In genomic region chrX:70477734-70478075, GRCh38 we compare ENCODE assay signal across 8 cellular contexts. TPM values are rescaled to one million over a fixed set of nuclear protein-coding genes. Genes with fewer than 3 reads are reported as not detected.
DNase-seq lines count a peak whose midpoint lies in the region; TF ChIP-seq lines count a peak whose summit lies in the region.
"Had no signal": no experiment of that assay in that cellular context is flagged by ENCODE, and none has a peak within 500 bp of the region (broad histone marks: within the 10 kb centered on the region; RNA-seq: fewer than 3 reads in every experiment).

No MANE protein-coding gene starts in this region.

- 9 to 42% (median 21%) methylated on average over 4 of the region's 4 CpGs for WGBS in stomach, 5 donors
- WGBS in lower leg skin, 2 donors: 38 to 54% methylated on average over 4 of the region's 4 CpGs

- H3K9me3 ChIP-seq in HUES48 (ENCODE audit: control insufficient read depth, insufficient read depth, low read length): peaks cover 16% of the 10 kb centered on the region
- no peaks in the 10 kb centered on the region for H3K9me3 ChIP-seq in ascending aorta
- H3K9me3 ChIP-seq in iPS-18a (ENCODE audit: control insufficient read depth, low read depth, low read length): peaks cover 14% of the 10 kb centered on the region
- H3K9me3 ChIP-seq in stomach: no peaks in the 10 kb centered on the region

- TF ChIP-seq CTCF in ascending aorta (IDR thresholded peaks at IDR 0.05) (no peak), stomach (IDR thresholded peaks at IDR 0.05) (no peak), dorsolateral prefrontal cortex (IDR thresholded peaks at IDR 0.05 in 54 of 56, conservative IDR thresholded peaks at IDR 0.05 in 2 of 56; ENCODE audit: low read depth in 1 of 56, partially characterized antibody in 56 of 56) (no peak), lower leg skin (IDR thresholded peaks at IDR 0.05) (no peak)

- no peak for TF ChIP-seq POLR2A in stomach (IDR thresholded peaks at IDR 0.05)
- TF ChIP-seq POLR2A in lower leg skin (IDR thresholded peaks at IDR 0.05): no peak

- H3K27ac ChIP-seq in HUES48 (ENCODE audit: low read depth, low read length): peak overlapping the region; percentile 89
- peak overlapping the region; percentile 69 to 80 for H3K27ac ChIP-seq in ascending aorta
- H3K27ac ChIP-seq in iPS-18a (ENCODE audit: low read length): no peak overlapping the region
- peak overlapping the region; percentile 43 to 85 (median 79) for H3K27ac ChIP-seq in stomach
- peak overlapping the region in 13 of 59 donors; percentile 6 to 75 (median 35) for H3K27ac ChIP-seq in dorsolateral prefrontal cortex

- H3K36me3 ChIP-seq in HUES48 (ENCODE audit: control insufficient read depth, insufficient read depth, low read length) (peaks cover 17% of the 10 kb centered on the region), ascending aorta (no peaks in the 10 kb centered on the region), iPS-18a (ENCODE audit: control insufficient read depth, low read depth, low read length) (peaks cover 12% of the 10 kb centered on the region), stomach (no peaks in the 10 kb centered on the region)

- H3K4me3 ChIP-seq in HUES48 (ENCODE audit: low read depth, low read length) (peak overlapping the region; percentile 39), ascending aorta (no peak overlapping the region), iPS-18a (ENCODE audit: low read length) (peak overlapping the region; percentile 2), stomach (peak overlapping the region in 1 of 4 donors; percentile 11), dorsolateral prefrontal cortex (no peak overlapping the region), lower leg skin (ENCODE audit: low read depth, poor library complexity, severe bottlenecking) (no peak overlapping the region)

- H3K9ac ChIP-seq in HUES48 (ENCODE audit: low read depth, low read length) (no peak overlapping the region; the same call in 1 of the 2 replicates), iPS-18a (ENCODE audit: low read length) (no peak overlapping the region)

- no peak for TF ChIP-seq EP300 in stomach (IDR thresholded peaks at IDR 0.05)

- H3K27me3 ChIP-seq in HUES48 (ENCODE audit: control insufficient read depth, insufficient read depth, low read length): no peaks in the 10 kb centered on the region
- no peaks in the 10 kb centered on the region for H3K27me3 ChIP-seq in ascending aorta
- no peaks in the 10 kb centered on the region for H3K27me3 ChIP-seq in iPS-18a (ENCODE audit: control insufficient read depth, insufficient read depth, low read length)
- H3K27me3 ChIP-seq in stomach: no peaks in the 10 kb centered on the region
- peaks cover 0 to 72% (median 25%) of the 10 kb centered on the region in 45 donors for H3K27me3 ChIP-seq in dorsolateral prefrontal cortex

- intact Hi-C loops in ascending aorta (cut with DNase I): no loop called here
- intact Hi-C loops in stomach (cut with DNase I; ENCODE audit: low total_unique reads): no loop called here
- intact Hi-C loops in dorsolateral prefrontal cortex (cut with DNase I): no loop called here
- intact Hi-C loops in lower leg skin (cut with DNase I; ENCODE audit: low total_unique reads): no loop called here

- H3K4me1 ChIP-seq in HUES48 (ENCODE audit: control insufficient read depth, insufficient read depth, low read length): peaks cover 63% of the 10 kb centered on the region
- peaks cover 10 to 15% of the 10 kb centered on the region in 2 donors for H3K4me1 ChIP-seq in ascending aorta
- H3K4me1 ChIP-seq in iPS-18a (ENCODE audit: control insufficient read depth, low read depth, low read length): peaks cover 47% of the 10 kb centered on the region
- H3K4me1 ChIP-seq in stomach: peaks cover 16 to 50% (median 32%) of the 10 kb centered on the region in 4 donors

- DNase-seq in ascending aorta (ENCODE audit: low spot score in 2 of 2) (no peak), stomach (no peak), dorsolateral prefrontal cortex (no peak), lower leg skin (ENCODE audit: low spot score in 2 of 2) (no peak)
- no peak for DNase-seq in effector CD4-positive, alpha-beta T cell
- DNase-seq: SIG-M5 had no signal

RNA-seq across cellular contexts. Expression of gene DLG3, which starts 33.1 kb away (rescaled TPM):
- total RNA-seq in ascending aorta: 6.5 TPM
- 10 to 100 TPM; 11.7 to 44.8 (median 24.3) TPM for total RNA-seq in stomach
- 10 to 100 TPM; 15.9 to 25.1 (median 17.7) TPM for polyA plus RNA-seq in stomach
- total RNA-seq in dorsolateral prefrontal cortex: 10 to 100 TPM; 14.3 to 83.4 (median 53.5) TPM
- total RNA-seq in lower leg skin: 10 to 100 TPM; 26.1 to 40.2 (median 35.9) TPM

RNA-seq across cellular contexts. Expression of gene GDPD2, which starts 54.6 kb away (rescaled TPM):
- total RNA-seq in ascending aorta (not detected), stomach (10 to 100 TPM in 1 of 5 donors, 1 to 10 TPM in 1, not detected in 3; 1.3 to 18.2 TPM), dorsolateral prefrontal cortex (10 to 100 TPM in 12 of 120 experiments, 1 to 10 TPM in 107, under 1 TPM in 1; 0.74 to 14.8 (median 6.0) TPM), lower leg skin (10 to 100 TPM; 12.8 to 32.9 (median 22.8) TPM)
- polyA plus RNA-seq in stomach: under 1 TPM in 1 of 3 donors, not detected in 2; 0.18 TPM

Comparison
In these comparisons a context has a peak if more than half of its experiments do, and no peak if none do; other contexts are left out.
1. H3K4me3 ChIP-seq: peak in HUES48 (single experiment) and iPS-18a (single experiment); none in ascending aorta (0 of 2), dorsolateral prefrontal cortex (0 of 59) and lower leg skin (single experiment).